In the genomic region with DNA sequence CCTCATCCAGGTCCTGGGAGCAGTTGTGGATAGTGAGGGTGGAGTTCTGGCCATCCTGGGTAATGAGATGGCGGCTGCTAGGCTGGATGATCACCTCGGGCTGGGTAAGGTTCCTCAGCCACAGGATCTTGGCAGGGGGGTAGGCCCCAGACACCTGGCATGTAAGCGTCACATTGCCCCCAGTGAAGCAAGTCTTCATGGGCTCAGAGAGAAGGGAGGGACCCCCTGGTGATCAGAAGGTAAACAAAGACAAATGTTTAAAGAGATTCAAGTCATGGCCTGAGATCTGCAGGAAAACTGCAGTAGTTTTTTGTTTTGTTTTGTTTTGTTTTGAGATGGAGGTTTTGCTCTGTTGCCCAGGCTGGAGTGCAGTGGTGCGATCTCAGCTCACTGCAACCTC, we compare ENCODE assay signal across 1 cellular context.
TF ChIP-seq lines count a peak whose summit lies in the region.

No MANE protein-coding gene starts in this region.

TF ChIP-seq in WTC11, 78 proteins besides CTCF, POLR2A, EP300 and RAD21 (continued from another document):
- TF ChIP-seq, protein P1, sequence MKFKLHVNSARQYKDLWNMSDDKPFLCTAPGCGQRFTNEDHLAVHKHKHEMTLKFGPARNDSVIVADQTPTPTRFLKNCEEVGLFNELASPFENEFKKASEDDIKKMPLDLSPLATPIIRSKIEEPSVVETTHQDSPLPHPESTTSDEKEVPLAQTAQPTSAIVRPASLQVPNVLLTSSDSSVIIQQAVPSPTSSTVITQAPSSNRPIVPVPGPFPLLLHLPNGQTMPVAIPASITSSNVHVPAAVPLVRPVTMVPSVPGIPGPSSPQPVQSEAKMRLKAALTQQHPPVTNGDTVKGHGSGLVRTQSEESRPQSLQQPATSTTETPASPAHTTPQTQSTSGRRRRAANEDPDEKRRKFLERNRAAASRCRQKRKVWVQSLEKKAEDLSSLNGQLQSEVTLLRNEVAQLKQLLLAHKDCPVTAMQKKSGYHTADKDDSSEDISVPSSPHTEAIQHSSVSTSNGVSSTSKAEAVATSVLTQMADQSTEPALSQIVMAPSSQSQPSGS (CRISPR knock-in tag; IDR thresholded peaks at IDR 0.05; ENCODE audit: borderline replicate concordance, low read depth) = no peak
- TF ChIP-seq, protein P2, sequence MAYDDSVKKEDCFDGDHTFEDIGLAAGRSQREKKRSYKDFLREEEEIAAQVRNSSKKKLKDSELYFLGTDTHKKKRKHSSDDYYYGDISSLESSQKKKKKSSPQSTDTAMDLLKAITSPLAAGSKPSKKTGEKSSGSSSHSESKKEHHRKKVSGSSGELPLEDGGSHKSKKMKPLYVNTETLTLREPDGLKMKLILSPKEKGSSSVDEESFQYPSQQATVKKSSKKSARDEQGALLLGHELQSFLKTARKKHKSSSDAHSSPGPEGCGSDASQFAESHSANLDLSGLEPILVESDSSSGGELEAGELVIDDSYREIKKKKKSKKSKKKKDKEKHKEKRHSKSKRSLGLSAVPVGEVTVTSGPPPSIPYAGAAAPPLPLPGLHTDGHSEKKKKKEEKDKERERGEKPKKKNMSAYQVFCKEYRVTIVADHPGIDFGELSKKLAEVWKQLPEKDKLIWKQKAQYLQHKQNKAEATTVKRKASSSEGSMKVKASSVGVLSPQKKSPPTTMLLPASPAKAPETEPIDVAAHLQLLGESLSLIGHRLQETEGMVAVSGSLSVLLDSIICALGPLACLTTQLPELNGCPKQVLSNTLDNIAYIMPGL (CRISPR knock-in tag; IDR thresholded peaks at IDR 0.05) = no peak
- TF ChIP-seq NFYB (CRISPR knock-in tag; conservative IDR thresholded peaks at IDR 0.05; ENCODE audit: low read depth) (no peak), ZNF232 (CRISPR knock-in tag; IDR thresholded peaks at IDR 0.05) (no peak), TEAD1 (CRISPR knock-in tag; IDR thresholded peaks at IDR 0.05) (no peak), GTF2I (CRISPR knock-in tag; conservative IDR thresholded peaks at IDR 0.05) (no peak), ZNF121 (CRISPR knock-in tag; IDR thresholded peaks at IDR 0.05) (no peak), EMX1 (CRISPR knock-in tag; IDR thresholded peaks at IDR 0.05) (no peak), ZNF263 (CRISPR knock-in tag; IDR thresholded peaks at IDR 0.05; ENCODE audit: low read depth) (no peak), NFATC4 (CRISPR knock-in tag; IDR thresholded peaks at IDR 0.05) (no peak), TEAD4 (CRISPR knock-in tag; IDR thresholded peaks at IDR 0.05) (no peak)
- TF ChIP-seq, protein P3, sequence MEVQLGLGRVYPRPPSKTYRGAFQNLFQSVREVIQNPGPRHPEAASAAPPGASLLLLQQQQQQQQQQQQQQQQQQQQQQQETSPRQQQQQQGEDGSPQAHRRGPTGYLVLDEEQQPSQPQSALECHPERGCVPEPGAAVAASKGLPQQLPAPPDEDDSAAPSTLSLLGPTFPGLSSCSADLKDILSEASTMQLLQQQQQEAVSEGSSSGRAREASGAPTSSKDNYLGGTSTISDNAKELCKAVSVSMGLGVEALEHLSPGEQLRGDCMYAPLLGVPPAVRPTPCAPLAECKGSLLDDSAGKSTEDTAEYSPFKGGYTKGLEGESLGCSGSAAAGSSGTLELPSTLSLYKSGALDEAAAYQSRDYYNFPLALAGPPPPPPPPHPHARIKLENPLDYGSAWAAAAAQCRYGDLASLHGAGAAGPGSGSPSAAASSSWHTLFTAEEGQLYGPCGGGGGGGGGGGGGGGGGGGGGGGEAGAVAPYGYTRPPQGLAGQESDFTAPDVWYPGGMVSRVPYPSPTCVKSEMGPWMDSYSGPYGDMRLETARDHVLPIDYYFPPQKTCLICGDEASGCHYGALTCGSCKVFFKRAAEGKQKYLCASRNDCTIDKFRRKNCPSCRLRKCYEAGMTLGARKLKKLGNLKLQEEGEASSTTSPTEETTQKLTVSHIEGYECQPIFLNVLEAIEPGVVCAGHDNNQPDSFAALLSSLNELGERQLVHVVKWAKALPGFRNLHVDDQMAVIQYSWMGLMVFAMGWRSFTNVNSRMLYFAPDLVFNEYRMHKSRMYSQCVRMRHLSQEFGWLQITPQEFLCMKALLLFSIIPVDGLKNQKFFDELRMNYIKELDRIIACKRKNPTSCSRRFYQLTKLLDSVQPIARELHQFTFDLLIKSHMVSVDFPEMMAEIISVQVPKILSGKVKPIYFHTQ (CRISPR knock-in tag; IDR thresholded peaks at IDR 0.05) = no peak
- TF ChIP-seq, protein P4, sequence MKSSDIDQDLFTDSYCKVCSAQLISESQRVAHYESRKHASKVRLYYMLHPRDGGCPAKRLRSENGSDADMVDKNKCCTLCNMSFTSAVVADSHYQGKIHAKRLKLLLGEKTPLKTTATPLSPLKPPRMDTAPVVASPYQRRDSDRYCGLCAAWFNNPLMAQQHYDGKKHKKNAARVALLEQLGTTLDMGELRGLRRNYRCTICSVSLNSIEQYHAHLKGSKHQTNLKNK (CRISPR knock-in tag; IDR thresholded peaks at IDR 0.05) = no peak
- TF ChIP-seq, protein P5, sequence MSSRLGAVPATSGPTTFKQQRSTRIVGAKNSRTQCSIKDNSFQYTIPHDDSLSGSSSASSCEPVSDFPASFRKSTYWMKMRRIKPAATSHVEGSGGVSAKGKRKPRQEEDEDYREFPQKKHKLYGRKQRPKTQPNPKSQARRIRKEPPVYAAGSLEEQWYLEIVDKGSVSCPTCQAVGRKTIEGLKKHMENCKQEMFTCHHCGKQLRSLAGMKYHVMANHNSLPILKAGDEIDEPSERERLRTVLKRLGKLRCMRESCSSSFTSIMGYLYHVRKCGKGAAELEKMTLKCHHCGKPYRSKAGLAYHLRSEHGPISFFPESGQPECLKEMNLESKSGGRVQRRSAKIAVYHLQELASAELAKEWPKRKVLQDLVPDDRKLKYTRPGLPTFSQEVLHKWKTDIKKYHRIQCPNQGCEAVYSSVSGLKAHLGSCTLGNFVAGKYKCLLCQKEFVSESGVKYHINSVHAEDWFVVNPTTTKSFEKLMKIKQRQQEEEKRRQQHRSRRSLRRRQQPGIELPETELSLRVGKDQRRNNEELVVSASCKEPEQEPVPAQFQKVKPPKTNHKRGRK (CRISPR knock-in tag; IDR thresholded peaks at IDR 0.05; ENCODE audit: borderline replicate concordance) = no peak
- TF ChIP-seq, protein P6, sequence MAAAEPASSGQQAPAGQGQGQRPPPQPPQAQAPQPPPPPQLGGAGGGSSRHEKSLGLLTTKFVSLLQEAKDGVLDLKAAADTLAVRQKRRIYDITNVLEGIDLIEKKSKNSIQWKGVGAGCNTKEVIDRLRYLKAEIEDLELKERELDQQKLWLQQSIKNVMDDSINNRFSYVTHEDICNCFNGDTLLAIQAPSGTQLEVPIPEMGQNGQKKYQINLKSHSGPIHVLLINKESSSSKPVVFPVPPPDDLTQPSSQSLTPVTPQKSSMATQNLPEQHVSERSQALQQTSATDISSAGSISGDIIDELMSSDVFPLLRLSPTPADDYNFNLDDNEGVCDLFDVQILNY (CRISPR knock-in tag; IDR thresholded peaks at IDR 0.05) = no peak
- TF ChIP-seq, protein P7, sequence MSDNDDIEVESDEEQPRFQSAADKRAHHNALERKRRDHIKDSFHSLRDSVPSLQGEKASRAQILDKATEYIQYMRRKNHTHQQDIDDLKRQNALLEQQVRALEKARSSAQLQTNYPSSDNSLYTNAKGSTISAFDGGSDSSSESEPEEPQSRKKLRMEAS (CRISPR knock-in tag; IDR thresholded peaks at IDR 0.05) = no peak
